ENCODE assay signal across 1 cellular context in genomic region chr18:35573531-35573930, GRCh38.
TF ChIP-seq lines count a peak whose summit lies in the region.

No MANE protein-coding gene starts in this region.

TF ChIP-seq in K562, 482 proteins besides CTCF, POLR2A, EP300 and RAD21 (continued from another document):
- TF ChIP-seq RNF219 (CRISPR knock-in tag; IDR thresholded peaks at IDR 0.05), result no peak
- TF ChIP-seq MCM3 (IDR thresholded peaks at IDR 0.05), result 0 out of 2 replicates have a peak, but pooled peaks have one; percentile 38
